ENCODE assay signal across 11 cellular contexts in the genomic region with DNA sequence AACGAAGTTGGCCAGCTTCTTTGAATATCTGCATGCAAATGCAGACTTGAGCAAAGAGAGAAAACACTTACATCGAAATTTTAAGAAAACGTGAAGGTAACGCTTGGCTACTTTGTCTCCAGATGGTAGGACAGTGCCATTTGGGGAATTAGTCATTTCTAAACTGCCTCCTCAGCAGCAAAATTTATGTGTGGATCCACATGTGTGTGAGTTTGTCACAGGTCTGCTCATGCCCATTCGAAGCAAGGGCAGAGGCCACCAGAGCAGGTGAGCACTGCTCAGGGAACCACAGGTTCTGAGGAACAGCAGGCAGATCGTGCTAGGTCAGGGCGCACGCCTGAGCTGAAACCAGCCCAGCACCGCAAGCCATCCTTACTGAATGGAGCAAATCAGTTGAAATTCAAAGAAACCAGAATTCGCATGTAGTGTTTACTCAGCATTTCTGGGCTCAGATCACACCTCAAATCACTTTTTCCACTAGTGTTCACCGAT.
DNase-seq lines count a peak whose midpoint lies in the region; ATAC-seq and FAIRE-seq lines count a peak whose summit lies in the region.
"Had no signal": no experiment of that assay in that cellular context is flagged by ENCODE, and none has a peak within 500 bp of the region (broad histone marks: within the 10 kb centered on the region; RNA-seq: fewer than 3 reads in every experiment).

No MANE protein-coding gene starts in this region.

- no peaks in the 10 kb centered on the region for H3K4me1 ChIP-seq in HAP-1
- H3K4me1 ChIP-seq: body of pancreas had no signal

- ATAC-seq in HG02763 (IDR thresholded peaks at IDR 0.05; ENCODE audit: unreplicated experiment), result peak; percentile 58
- ATAC-seq: body of pancreas had no signal

- no peaks in the 10 kb centered on the region for H3K27me3 ChIP-seq in HAP-1 (ENCODE audit: low read depth)
- H3K27me3 ChIP-seq: body of pancreas had no signal

- no peaks in the 10 kb centered on the region; the same call in 1 of the 2 replicates for H3K36me3 ChIP-seq in HAP-1 (replicated peaks)

- in situ Hi-C loops in HAP-1 (cut with MboI; ENCODE audit: low sequenced_read_pairs), result no loop called here

- H3K9me3 ChIP-seq in HAP-1, result no peaks in the 10 kb centered on the region
- H3K9me3 ChIP-seq: body of pancreas had no signal

- H3K4me3 ChIP-seq in HAP-1, result no peak overlapping the region
- H3K4me3 ChIP-seq: body of pancreas, SK-N-MC had no signal

- DNase-seq in activated CD8-positive, alpha-beta memory T cell treated with anti-CD3 and anti-CD28 coated beads for 24 hours, result peak; percentile 74
- no peak for DNase-seq in activated CD8-positive, alpha-beta memory T cell treated with anti-CD3 and anti-CD28 coated beads, Interleukin-2, amount 50 U/mL, for 4 hours
- peak; percentile 6 to 13 for DNase-seq in activated CD4-positive, alpha-beta T cell treated with anti-CD3 and anti-CD28 coated beads, Interleukin-2, amount 50 U/mL, for 4 hours
- peak; percentile 72 for DNase-seq in stimulated activated CD8-positive, alpha-beta memory T cell treated with anti-CD3 and anti-CD28 coated beads, Interleukin-4, amount 100 ng/mL, for 48 hours
- no peak for DNase-seq in NCI-H2029 (lab: John Stamatoyannopoulos, UW)
- no peak for DNase-seq in frontal cortex (ENCODE audit: low spot score in 2 of 2)
- no peak for DNase-seq in HAP-1 (ENCODE audit: low spot score in 2 of 2)
- DNase-seq: body of pancreas, substantia nigra had no signal

- no peak for FAIRE-seq in frontal cortex (lab: Jason Lieb, UNC)

Comparison
In these comparisons a context has a peak if more than half of its experiments do, and no peak if none do; other contexts are left out.
1. DNase-seq: peak in activated CD8-positive, alpha-beta memory T cell treated with anti-CD3 and anti-CD28 coated beads for 24 hours (single experiment), activated CD4-positive, alpha-beta T cell treated with anti-CD3 and anti-CD28 coated beads, Interleukin-2, amount 50 U/mL, for 4 hours (2 of 2) and stimulated activated CD8-positive, alpha-beta memory T cell treated with anti-CD3 and anti-CD28 coated beads, Interleukin-4, amount 100 ng/mL, for 48 hours (single experiment); none in activated CD8-positive, alpha-beta memory T cell treated with anti-CD3 and anti-CD28 coated beads, Interleukin-2, amount 50 U/mL, for 4 hours (single experiment), NCI-H2029 (single experiment), frontal cortex (0 of 2) and HAP-1 (0 of 2).